Comparison of ENCODE assay signal across 18 cellular contexts in genomic region chr1:81213279-81213678, GRCh38.
"Had no signal": no experiment of that assay in that cellular context is flagged by ENCODE, and none has a peak within 500 bp of the region (broad histone marks: within the 10 kb centered on the region; RNA-seq: fewer than 3 reads in every experiment).

No MANE protein-coding gene starts in this region.

- H3K4me1 Mint-ChIP-seq: activated CD4-positive, alpha-beta T cell treated with anti-CD3 and anti-CD28 coated beads for 36 hours; activated naive CD8-positive, alpha-beta T cell treated with anti-CD3 and anti-CD28 coated beads, Interleukin-2, amount 10 ng/mL, durations not matched to agents 7 days and 5 days had no signal

- H3K4me3 Mint-ChIP-seq: activated CD4-positive, alpha-beta T cell treated with anti-CD3 and anti-CD28 coated beads for 36 hours; activated CD8-positive, alpha-beta T cell treated with anti-CD3 and anti-CD28 coated beads for 36 hours; activated naive CD8-positive, alpha-beta T cell treated with anti-CD3 and anti-CD28 coated beads, Interleukin-2, amount 10 ng/mL, durations not matched to agents 7 days and 5 days; activated T-cell treated with anti-CD3 and anti-CD28 coated beads, Interleukin-2, amount 50 U/mL, for 72 hours had no signal

- H3K27me3 ChIP-seq: breast epithelium, esophagus muscularis mucosa, tibial nerve had no signal

- H3K4me3 ChIP-seq: breast epithelium, esophagus muscularis mucosa, left ventricle myocardium inferior, tibial nerve had no signal

- H3K36me3 Mint-ChIP-seq: activated naive CD8-positive, alpha-beta T cell treated with anti-CD3 and anti-CD28 coated beads, Interleukin-2, amount 10 ng/mL, durations not matched to agents 7 days and 5 days had no signal

- ATAC-seq: activated CD4-positive, alpha-beta T cell treated with anti-CD3 and anti-CD28 coated beads for 36 hours; activated CD8-positive, alpha-beta T cell treated with anti-CD3 and anti-CD28 coated beads for 36 hours; activated T-cell treated with anti-CD3 and anti-CD28 coated beads, Interleukin-2, amount 50 U/mL, for 72 hours had no signal

- H3K27ac Mint-ChIP-seq: activated CD4-positive, alpha-beta T cell treated with anti-CD3 and anti-CD28 coated beads for 36 hours; activated CD8-positive, alpha-beta T cell treated with anti-CD3 and anti-CD28 coated beads for 36 hours; activated naive CD8-positive, alpha-beta T cell treated with anti-CD3 and anti-CD28 coated beads, Interleukin-2, amount 10 ng/mL, durations not matched to agents 7 days and 5 days; activated T-cell treated with anti-CD3 and anti-CD28 coated beads, Interleukin-2, amount 50 U/mL, for 72 hours had no signal

- DNase-seq: activated CD4-positive, alpha-beta T cell treated with anti-CD3 and anti-CD28 coated beads for 36 hours; activated CD8-positive, alpha-beta memory T cell treated with anti-CD3 and anti-CD28 coated beads, Interleukin-2, amount 50 U/mL, for 4 hours; activated CD8-positive, alpha-beta T cell treated with anti-CD3 and anti-CD28 coated beads for 36 hours; activated naive CD8-positive, alpha-beta T cell treated with anti-CD3 and anti-CD28 coated beads, Interleukin-2, amount 10 ng/mL, durations not matched to agents 7 days and 5 days; activated T-cell treated with anti-CD3 and anti-CD28 coated beads, Interleukin-2, amount 50 U/mL, for 72 hours; aorta; dermis blood vessel endothelial cell; glutamatergic neuron; islet precursor cell; left ventricle myocardium inferior; mesenchymal stem cell; stimulated activated CD4-positive, alpha-beta T cell treated with anti-CD3 and anti-CD28 coated beads, Interleukin-15, amount 100 ng/mL, for 24 hours; T-helper 9 cell had no signal

- H3K9me3 ChIP-seq: breast epithelium, esophagus muscularis mucosa, left ventricle myocardium inferior, tibial nerve had no signal

- H3K27ac ChIP-seq: breast epithelium, esophagus muscularis mucosa, left ventricle myocardium inferior, parathyroid adenoma, tibial nerve, VCaP had no signal

- H3K9ac ChIP-seq: parathyroid adenoma had no signal

- H2AFZ ChIP-seq: parathyroid adenoma had no signal

- H3K27me3 Mint-ChIP-seq: activated CD4-positive, alpha-beta T cell treated with anti-CD3 and anti-CD28 coated beads for 36 hours; activated CD8-positive, alpha-beta T cell treated with anti-CD3 and anti-CD28 coated beads for 36 hours; activated naive CD8-positive, alpha-beta T cell treated with anti-CD3 and anti-CD28 coated beads, Interleukin-2, amount 10 ng/mL, durations not matched to agents 7 days and 5 days had no signal

- H3K79me2 ChIP-seq: parathyroid adenoma had no signal

- H3K4me1 ChIP-seq: breast epithelium, esophagus muscularis mucosa, parathyroid adenoma had no signal

- H3K36me3 ChIP-seq: breast epithelium, esophagus muscularis mucosa, left ventricle myocardium inferior, tibial nerve had no signal
